ENCODE assay signal across 14 cellular contexts in the genomic region with DNA sequence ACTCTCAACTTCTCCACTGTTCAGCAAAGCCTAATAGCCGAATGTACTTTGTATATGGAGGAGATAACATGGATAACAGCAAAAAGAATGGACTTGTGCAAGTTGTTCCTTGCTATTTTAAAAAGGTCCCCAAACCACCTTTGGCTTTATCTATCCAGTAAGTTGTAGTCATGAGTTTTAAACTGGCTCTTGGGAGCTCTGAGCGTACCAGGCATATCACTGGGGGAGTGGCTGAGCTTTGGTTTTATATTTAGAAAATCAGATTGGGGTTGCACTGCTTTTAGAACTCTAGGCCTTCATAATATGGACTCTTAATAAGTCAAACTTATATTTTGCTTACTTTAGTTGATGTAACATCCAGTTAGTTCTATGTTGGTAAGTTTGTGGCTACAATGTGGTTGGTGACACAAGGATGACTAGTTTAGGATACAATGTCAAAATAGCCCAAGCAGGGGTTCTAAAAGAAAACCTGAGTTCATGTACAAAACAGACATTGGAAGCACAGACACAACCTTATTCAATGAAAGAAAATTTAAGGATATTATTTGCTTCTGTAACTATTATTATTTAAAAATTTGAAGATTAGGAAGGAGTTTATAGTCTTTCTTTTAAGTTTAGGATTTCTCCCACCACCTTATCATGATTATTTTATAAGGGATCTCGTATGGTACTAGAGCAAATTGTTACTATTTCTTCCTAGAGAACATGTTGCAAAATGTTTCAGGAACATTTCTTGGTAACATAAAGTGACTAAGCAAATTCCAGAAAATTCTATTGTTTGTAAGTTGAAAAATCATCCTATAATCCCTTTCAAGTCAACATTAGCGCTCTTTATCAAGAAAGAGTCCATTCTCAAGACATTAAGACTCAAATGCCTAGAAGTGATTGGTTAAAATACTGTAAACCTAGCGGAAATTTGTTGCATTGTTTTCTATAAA.
DNase-seq lines count a peak whose midpoint lies in the region; ATAC-seq, FAIRE-seq and TF ChIP-seq lines count a peak whose summit lies in the region.
"Had no signal": no experiment of that assay in that cellular context is flagged by ENCODE, and none has a peak within 500 bp of the region (broad histone marks: within the 10 kb centered on the region; RNA-seq: fewer than 3 reads in every experiment).

No MANE protein-coding gene starts in this region.

- H3K27me3 ChIP-seq in K562 (ENCODE audit: control insufficient read depth in 2 of 2, insufficient read depth in 2 of 2, low read length in 2 of 2) (no peaks in the 10 kb centered on the region), kidney epithelial cell (ENCODE audit: control insufficient read depth, insufficient read depth, low read length) (no peaks in the 10 kb centered on the region), PC-9 (ENCODE audit: insufficient read depth, low read depth) (no peaks in the 10 kb centered on the region)

- WGBS in K562 (ENCODE audit: insufficient coverage, low coverage, missing lambda C conversion rate) = 29% methylated on average over 5 of the region's 5 CpGs

- in situ Hi-C loops in K562 (cut with MboI) = no loop called here

- H4K20me1 ChIP-seq in K562 (replicated peaks; ENCODE audit: control insufficient read depth, insufficient read depth, low read length) (no peaks in the 10 kb centered on the region), PC-9 (ENCODE audit: insufficient read depth) (no peaks in the 10 kb centered on the region)

- CTCF ChIA-PET in K562 (lab: Yijun Ruan, JAX; ENCODE audit: low intra/inter-chr PET ratio) (no interaction called here), PC-9 (lab: Charles Lee) (no interaction called here)

- intact Hi-C loops in K562 (cut with micrococcal nuclease) = no loop called here
- intact Hi-C loops in PC-9 (cut with micrococcal nuclease; ENCODE audit: unreplicated experiment) = no loop called here

- H3K4me2 ChIP-seq in K562 (ENCODE audit: insufficient read depth, low read length) (no peak overlapping the region), PC-9 (no peak overlapping the region)

- H3K79me2 ChIP-seq in K562 (ENCODE audit: control insufficient read depth, insufficient read depth, low read length) = no peaks in the 10 kb centered on the region
- H3K79me2 ChIP-seq in PC-9 (ENCODE audit: low read depth) = no peaks in the 10 kb centered on the region

- no peak for TF ChIP-seq RAD21 in K562 (CRISPR knock-in tag; conservative IDR thresholded peaks at IDR 0.05 in 1 of 2, IDR thresholded peaks at IDR 0.05 in 1 of 2)

- no peak overlapping the region for H3K9ac ChIP-seq in K562 (ENCODE audit: insufficient read depth in 1 of 2, low read depth in 2 of 2, low read length in 2 of 2)

- no peaks in the 10 kb centered on the region for H3K9me1 ChIP-seq in K562 (ENCODE audit: control insufficient read depth, insufficient read depth, low read length)

- peaks cover 0 to 14% of the 10 kb centered on the region in 2 experiments; a peak in 3 of 5 replicates for H3K4me1 ChIP-seq in K562 (replicated peaks in 1 of 2; ENCODE audit: control insufficient read depth in 2 of 2, insufficient read depth in 2 of 2, low read length in 2 of 2)
- no peaks in the 10 kb centered on the region for H3K4me1 ChIP-seq in PC-9 (replicated peaks; ENCODE audit: insufficient read depth)

- no peak for TF ChIP-seq CTCF in K562 (IDR thresholded peaks at IDR 0.05 in 2 of 3, conservative IDR thresholded peaks at IDR 0.05 in 1 of 3; ENCODE audit: insufficient read depth in 2 of 3, low read depth in 1 of 3, low read length in 3 of 3)
- no peak for TF ChIP-seq CTCF in kidney epithelial cell (IDR thresholded peaks at IDR 0.05; ENCODE audit: insufficient read depth, low read length, poor library complexity, severe bottlenecking)
- no peak for TF ChIP-seq CTCF in PC-9 (conservative IDR thresholded peaks at IDR 0.05)

- H3K9me2 ChIP-seq in PC-9 (ENCODE audit: insufficient read depth) = no peaks in the 10 kb centered on the region

- TF ChIP-seq EP300 in K562 (IDR thresholded peaks at IDR 0.05; ENCODE audit: low read length) = no peak

- peak; percentile 26 for FAIRE-seq in K562 (lab: Jason Lieb, UNC)

- POLR2A ChIA-PET in K562 (lab: Yijun Ruan, JAX) = interaction anchor here (0.5 to 0.7 kb wide), 3 partner anchors 104 to 852 kb away, joined by 3 read pairs; no protein-coding TSS in a partner anchor
- POLR2A ChIA-PET in PC-9 (lab: Charles Lee; ENCODE audit: unreplicated experiment) = no interaction called here

- H3K27ac ChIP-seq in K562 (ENCODE audit: extremely low read depth, low read depth, low read length) = no peak overlapping the region
- H3K27ac ChIP-seq in PC-9 = no peak overlapping the region

- H3K4me3 ChIP-seq in K562 (no peak overlapping the region), kidney epithelial cell (ENCODE audit: low read depth, low read length) (no peak overlapping the region), PC-9 (no peak overlapping the region)

- H3F3A ChIP-seq in PC-9 (ENCODE audit: insufficient read depth, low read depth) = no peaks in the 10 kb centered on the region

- no peak overlapping the region for H2AFZ ChIP-seq in K562 (ENCODE audit: low read depth, low read length)
- no peak overlapping the region for H2AFZ ChIP-seq in PC-9

- no peaks in the 10 kb centered on the region for H3K9me3 ChIP-seq in K562 (replicated peaks; ENCODE audit: control insufficient read depth, insufficient read depth, low read depth, low read length)
- no peaks in the 10 kb centered on the region for H3K9me3 ChIP-seq in PC-9 (ENCODE audit: insufficient read depth, low read depth)

- H3K36me3 ChIP-seq in K562 (ENCODE audit: control insufficient read depth, insufficient read depth, low read length) (no peaks in the 10 kb centered on the region), kidney epithelial cell (ENCODE audit: control insufficient read depth, insufficient read depth, low read length) (no peaks in the 10 kb centered on the region), PC-9 (ENCODE audit: low read depth) (peaks cover 6% of the 10 kb centered on the region; the same call in 1 of the 2 replicates)

- BruUV-seq in K562 (replicated peaks; lab: Mats Ljungman, UMichigan) (no TSS peak), PC-9 (replicated peaks; lab: Mats Ljungman, UMichigan) (no TSS peak)

- DNase-seq in EL (peak; percentile 53), LHCN-M2 (ENCODE audit: low read depth) (peak; percentile 91), K562 (ENCODE audit: extremely low read depth in 1 of 4, low spot score in 3 of 4) (no peak), kidney epithelial cell (ENCODE audit: low read depth) (peak; percentile 31), PC-9 (no peak)
- DNase-seq: activated CD4-positive, alpha-beta T cell treated with anti-CD3 and anti-CD28 coated beads for 1 hour; activated naive CD4-positive, alpha-beta T cell treated with anti-CD3 and anti-CD28 coated beads for 36 hours; dermis blood vessel endothelial cell; kidney glomerular epithelial cell; naive B cell; NCI-H2029 treated with DMSO at 0.1 percent for 48 hours; right cardiac atrium had no signal

- TF ChIP-seq POLR2A in K562 (conservative IDR thresholded peaks at IDR 0.05) = no peak

- no peak for ATAC-seq in K562
- no peak for ATAC-seq in GM21717 (IDR thresholded peaks at IDR 0.05; ENCODE audit: unreplicated experiment)
- ATAC-seq in HG03280 (IDR thresholded peaks at IDR 0.05; ENCODE audit: unreplicated experiment) = no peak

TF ChIP-seq in K562, 482 proteins besides CTCF, POLR2A, EP300 and RAD21 (continues in another document):
- TF ChIP-seq ZNF174 (CRISPR knock-in tag; IDR thresholded peaks at IDR 0.05) = no peak
- no peak for TF ChIP-seq ZBTB7A (IDR thresholded peaks at IDR 0.05; ENCODE audit: borderline replicate concordance, control insufficient read depth, low read depth, low read length)
- TF ChIP-seq, protein P1, sequence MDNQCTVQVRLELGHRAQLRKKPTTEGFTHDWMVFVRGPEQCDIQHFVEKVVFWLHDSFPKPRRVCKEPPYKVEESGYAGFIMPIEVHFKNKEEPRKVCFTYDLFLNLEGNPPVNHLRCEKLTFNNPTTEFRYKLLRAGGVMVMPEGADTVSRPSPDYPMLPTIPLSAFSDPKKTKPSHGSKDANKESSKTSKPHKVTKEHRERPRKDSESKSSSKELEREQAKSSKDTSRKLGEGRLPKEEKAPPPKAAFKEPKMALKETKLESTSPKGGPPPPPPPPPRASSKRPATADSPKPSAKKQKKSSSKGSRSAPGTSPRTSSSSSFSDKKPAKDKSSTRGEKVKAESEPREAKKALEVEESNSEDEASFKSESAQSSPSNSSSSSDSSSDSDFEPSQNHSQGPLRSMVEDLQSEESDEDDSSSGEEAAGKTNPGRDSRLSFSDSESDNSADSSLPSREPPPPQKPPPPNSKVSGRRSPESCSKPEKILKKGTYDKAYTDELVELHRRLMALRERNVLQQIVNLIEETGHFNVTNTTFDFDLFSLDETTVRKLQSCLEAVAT (IDR thresholded peaks at IDR 0.05) = no peak
- no peak for TF ChIP-seq U2AF2 (optimal IDR thresholded peaks at IDR 0.05; ENCODE audit: low read depth, low read length)
- no peak for TF ChIP-seq CBFA2T3 (IDR thresholded peaks at IDR 0.05)
- 0 out of 2 replicates have a peak, but pooled peaks have one; percentile 5 for TF ChIP-seq MAFG (tag; conservative IDR thresholded peaks at IDR 0.05)
- TF ChIP-seq, protein P2, sequence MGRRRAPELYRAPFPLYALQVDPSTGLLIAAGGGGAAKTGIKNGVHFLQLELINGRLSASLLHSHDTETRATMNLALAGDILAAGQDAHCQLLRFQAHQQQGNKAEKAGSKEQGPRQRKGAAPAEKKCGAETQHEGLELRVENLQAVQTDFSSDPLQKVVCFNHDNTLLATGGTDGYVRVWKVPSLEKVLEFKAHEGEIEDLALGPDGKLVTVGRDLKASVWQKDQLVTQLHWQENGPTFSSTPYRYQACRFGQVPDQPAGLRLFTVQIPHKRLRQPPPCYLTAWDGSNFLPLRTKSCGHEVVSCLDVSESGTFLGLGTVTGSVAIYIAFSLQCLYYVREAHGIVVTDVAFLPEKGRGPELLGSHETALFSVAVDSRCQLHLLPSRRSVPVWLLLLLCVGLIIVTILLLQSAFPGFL (CRISPR knock-in tag; IDR thresholded peaks at IDR 0.05) = no peak
- TF ChIP-seq ZFX (CRISPR knock-in tag; IDR thresholded peaks at IDR 0.05) = no peak
- TF ChIP-seq POLR3G (IDR thresholded peaks at IDR 0.05; ENCODE audit: extremely low read depth, insufficient read length, insufficient replicate concordance) = no peak
- TF ChIP-seq FOSL1 (tag; conservative IDR thresholded peaks at IDR 0.05) = 0 out of 2 replicates have a peak, but pooled peaks have one; percentile 20
- no peak for TF ChIP-seq STAT5A (IDR thresholded peaks at IDR 0.05; ENCODE audit: borderline replicate concordance, low read length)
- no peak for TF ChIP-seq ZNF764 (CRISPR knock-in tag; IDR thresholded peaks at IDR 0.05; ENCODE audit: low read depth)
- no peak for TF ChIP-seq GTF2F1 (IDR thresholded peaks at IDR 0.05; ENCODE audit: low read depth, low read length)
- TF ChIP-seq ZNF668 (CRISPR knock-in tag; IDR thresholded peaks at IDR 0.05) = no peak
- TF ChIP-seq PML (IDR thresholded peaks at IDR 0.05; ENCODE audit: low read length) = no peak
- 0 out of 2 replicates have a peak, but pooled peaks have one; percentile 6 for TF ChIP-seq NFE2L1 (tag; IDR thresholded peaks at IDR 0.05; ENCODE audit: borderline replicate concordance, low read depth)
- no peak for TF ChIP-seq ZNF232 (CRISPR knock-in tag; IDR thresholded peaks at IDR 0.05)
- no peak for TF ChIP-seq RB1 (IDR thresholded peaks at IDR 0.05; ENCODE audit: low read depth)

Comparison
In these comparisons a context has a peak if more than half of its experiments do, and no peak if none do; other contexts are left out.
1. DNase-seq: peak in EL (single experiment), LHCN-M2 (single experiment) and kidney epithelial cell (single experiment); none in K562 (0 of 4) and PC-9 (0 of 2).